In the genomic region with DNA sequence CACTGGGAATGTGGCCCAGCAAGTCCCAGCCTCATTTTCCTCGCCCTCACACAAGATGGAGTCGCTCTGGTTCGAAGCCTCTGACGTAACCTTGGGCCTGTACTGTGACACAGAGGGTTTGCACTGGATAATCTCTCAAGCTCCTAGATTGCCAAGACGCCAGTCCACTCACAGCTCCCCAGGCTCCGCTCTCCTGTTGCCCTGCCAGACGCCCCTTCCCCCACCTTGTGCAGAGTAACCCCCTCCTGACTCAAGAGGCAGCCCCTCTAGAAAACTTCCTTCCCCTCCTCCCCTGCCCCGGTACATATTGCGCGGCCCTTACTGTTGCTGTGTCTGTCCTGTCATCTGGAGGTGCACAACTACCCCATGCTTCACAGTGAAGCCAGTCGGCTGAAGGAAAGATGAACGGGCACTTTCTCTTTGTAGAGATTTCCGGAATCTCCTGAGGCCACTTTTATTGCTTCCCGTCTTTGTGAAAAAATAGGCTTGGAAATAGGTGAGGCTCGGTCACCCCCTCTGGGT, we compare ENCODE assay signal across 8 cellular contexts. TPM values are rescaled to one million over a fixed set of nuclear protein-coding genes. Genes with fewer than 3 reads are reported as not detected.
DNase-seq lines count a peak whose midpoint lies in the region; ATAC-seq and TF ChIP-seq lines count a peak whose summit lies in the region.

No MANE protein-coding gene starts in this region.

- H3K4me1 ChIP-seq in left lung (peaks cover 0 to 24% of the 10 kb centered on the region in 2 donors), thymus (ENCODE audit: control insufficient read depth, insufficient read depth, low read length) (peaks cover 21% of the 10 kb centered on the region)

- TF ChIP-seq CTCF in left lung (IDR thresholded peaks at IDR 0.05), result no peak

- H3K36me3 ChIP-seq in left lung (no peaks in the 10 kb centered on the region), thymus (ENCODE audit: control insufficient read depth, insufficient read depth) (no peaks in the 10 kb centered on the region)

- DNase-seq in activated CD4-positive, alpha-beta T cell treated with anti-CD3 and anti-CD28 coated beads, Interleukin-2, amount 10 ng/mL, durations not matched to agents 24 days and 14 days, result no peak
- no peak for DNase-seq in activated CD4-positive, alpha-beta T cell treated with anti-CD3 and anti-CD28 coated beads for 4 hours
- DNase-seq in cerebellar cortex (ENCODE audit: low spot score), result peak; percentile 44
- no peak for DNase-seq in left lung
- DNase-seq in activated CD4-positive, CD25-positive, alpha-beta regulatory T cell treated with anti-CD3 and anti-CD28 coated beads, Interleukin-2, amount 50 U/mL, for 72 hours, result no peak
- DNase-seq in 8988T, result no peak

- peaks cover 41% of the 10 kb centered on the region for H3K27me3 Mint-ChIP-seq in activated CD4-positive, alpha-beta T cell treated with anti-CD3 and anti-CD28 coated beads, Interleukin-2, amount 10 ng/mL, durations not matched to agents 24 days and 14 days

- H3K27ac ChIP-seq in left lung (peak overlapping the region; percentile 75 to 87), thymus (ENCODE audit: low read depth) (peak overlapping the region; percentile 13)

- peak; percentile 19 for ATAC-seq in left lung
- no peak for ATAC-seq in HG02642 (IDR thresholded peaks at IDR 0.05; ENCODE audit: poor library complexity, unreplicated experiment)

- peak overlapping the region; percentile 66 for H3K4me3 Mint-ChIP-seq in activated CD4-positive, alpha-beta T cell treated with anti-CD3 and anti-CD28 coated beads, Interleukin-2, amount 10 ng/mL, durations not matched to agents 24 days and 14 days

- H3K4me3 ChIP-seq in left lung (peak overlapping the region; percentile 52 to 54), thymus (ENCODE audit: low read length) (peak overlapping the region; percentile 56)

- H3K36me3 Mint-ChIP-seq in activated CD4-positive, alpha-beta T cell treated with anti-CD3 and anti-CD28 coated beads, Interleukin-2, amount 10 ng/mL, durations not matched to agents 24 days and 14 days (ENCODE audit: low read depth), result no peaks in the 10 kb centered on the region

- H3K4me1 Mint-ChIP-seq in activated CD4-positive, alpha-beta T cell treated with anti-CD3 and anti-CD28 coated beads, Interleukin-2, amount 10 ng/mL, durations not matched to agents 24 days and 14 days, result peaks cover 15% of the 10 kb centered on the region

- WGBS in thymus, result 46% methylated on average over 15 of the region's 15 CpGs

- H3K27ac Mint-ChIP-seq in activated CD4-positive, alpha-beta T cell treated with anti-CD3 and anti-CD28 coated beads, Interleukin-2, amount 10 ng/mL, durations not matched to agents 24 days and 14 days, result no peak overlapping the region

- H3K9me3 Mint-ChIP-seq in activated CD4-positive, alpha-beta T cell treated with anti-CD3 and anti-CD28 coated beads, Interleukin-2, amount 10 ng/mL, durations not matched to agents 24 days and 14 days, result no peaks in the 10 kb centered on the region

- H3K27me3 ChIP-seq in left lung (peaks cover 14 to 49% of the 10 kb centered on the region in 2 donors), thymus (ENCODE audit: control insufficient read depth, insufficient read depth) (peaks cover 30% of the 10 kb centered on the region)

- no peaks in the 10 kb centered on the region for H3K9me3 ChIP-seq in left lung
- no peaks in the 10 kb centered on the region for H3K9me3 ChIP-seq in thymus (ENCODE audit: control insufficient read depth)

- intact Hi-C loops in activated CD4-positive, alpha-beta T cell treated with anti-CD3 and anti-CD28 coated beads, Interleukin-2, amount 10 ng/mL, durations not matched to agents 24 days and 14 days (cut with micrococcal nuclease), result no loop called here
- intact Hi-C loops in left lung (cut with DNase I), result no loop called here

RNA-seq across cellular contexts. Expression of a gene that starts 1.0 kb away (rescaled TPM):
- total RNA-seq in activated CD4-positive, alpha-beta T cell treated with anti-CD3 and anti-CD28 coated beads, Interleukin-2, amount 10 ng/mL, durations not matched to agents 24 days and 14 days, result 0.16 and 0.26 TPM in 2 replicates
- total RNA-seq in left lung, result 1 to 10 TPM; 3.6 to 5.1 TPM
- 0.84 TPM for polyA plus RNA-seq in thymus
